29 cellular contexts compared by ENCODE assay signal in genomic region chr13:91286317-91286716, GRCh38.
"Had no signal": no experiment of that assay in that cellular context is flagged by ENCODE, and none has a peak within 500 bp of the region (broad histone marks: within the 10 kb centered on the region; RNA-seq: fewer than 3 reads in every experiment).

No MANE protein-coding gene starts in this region.

- H3K9me3 ChIP-seq: left ventricle myocardium inferior, pancreas, prostate gland, sigmoid colon, testis, thyroid gland, transverse colon, upper lobe of left lung, vagina had no signal

- H3K4me2 ChIP-seq: smooth muscle cell had no signal

- H3K27me3 ChIP-seq: pancreas, sigmoid colon, testis, thyroid gland, transverse colon, upper lobe of left lung, vagina had no signal

- H3K4me3 ChIP-seq: left ventricle myocardium inferior, lung, pancreas, prostate gland, sigmoid colon, smooth muscle cell, testis, thyroid gland, transverse colon, upper lobe of left lung, vagina had no signal

- FAIRE-seq: islet of Langerhans, pancreas had no signal

- H3K27ac Mint-ChIP-seq: immature natural killer cell; mesothelial cell of epicardium; naive thymus-derived CD4-positive, alpha-beta T cell; natural killer cell treated with Interleukin-12 subunit alpha and Interleukin-12 subunit beta and Interleukin-15 and Interleukin-18, amount 100 ng/mL, for 72 hours; stimulated activated memory B cell treated with anti-CD40 and anti-IgM and Interleukin-4, amounts not matched to agents 10 μg/mL and 1 μg/mL and 100 μg/mL, for 72 hours had no signal

- H3K4me3 Mint-ChIP-seq: immature natural killer cell; mesothelial cell of epicardium; naive thymus-derived CD4-positive, alpha-beta T cell; natural killer cell treated with Interleukin-12 subunit alpha and Interleukin-12 subunit beta and Interleukin-15 and Interleukin-18, amount 100 ng/mL, for 72 hours; stimulated activated memory B cell treated with anti-CD40 and anti-IgM and Interleukin-4, amounts not matched to agents 10 μg/mL and 1 μg/mL and 100 μg/mL, for 72 hours; stimulated activated naive CD8-positive, alpha-beta T cell treated with anti-CD3 and anti-CD28 coated beads, Interleukin-15, amount 100 ng/mL, for 72 hours had no signal

- DNase-seq: hypothalamus; immature natural killer cell; kidney; left ventricle myocardium inferior; mesendoderm; naive thymus-derived CD4-positive, alpha-beta T cell; pancreas; posterior cingulate gyrus; retina; right cardiac atrium; sigmoid colon; stimulated activated CD4-positive, alpha-beta T cell treated with anti-CD3 and anti-CD28 coated beads, Interleukin-1b, Interleukin-23, amount 100 ng/mL, for 48 hours; stimulated activated CD4-positive, alpha-beta T cell treated with anti-CD3 and anti-CD28 coated beads, Interleukin-2, amount 100 ng/mL, for 48 hours; stimulated activated CD4-positive, alpha-beta T cell treated with anti-CD3 and anti-CD28 coated beads, Interleukin-4, amount 100 ng/mL, for 4 hours; stimulated activated CD8-positive, alpha-beta memory T cell treated with anti-CD3 and anti-CD28 coated beads, Interleukin-4, amount 100 ng/mL, for 48 hours; stimulated activated naive CD4-positive, alpha-beta T cell treated with Interleukin-2 at 50 U/mL for 16 hours; stimulated activated naive CD8-positive, alpha-beta T cell treated with anti-CD3 and anti-CD28 coated beads, Interleukin-15, amount 100 ng/mL, for 72 hours; testis; thyroid gland; transverse colon; upper lobe of left lung had no signal

- ATAC-seq: naive thymus-derived CD4-positive, alpha-beta T cell; natural killer cell treated with Interleukin-12 subunit alpha and Interleukin-12 subunit beta and Interleukin-15 and Interleukin-18, amount 100 ng/mL, for 72 hours; pancreas; right cardiac atrium; stimulated activated memory B cell treated with anti-CD40 and anti-IgM and Interleukin-4, amounts not matched to agents 10 μg/mL and 1 μg/mL and 100 μg/mL, for 72 hours; stimulated activated naive CD8-positive, alpha-beta T cell treated with anti-CD3 and anti-CD28 coated beads, Interleukin-15, amount 100 ng/mL, for 72 hours had no signal

- H3K36me3 Mint-ChIP-seq: mesothelial cell of epicardium; naive thymus-derived CD4-positive, alpha-beta T cell; natural killer cell treated with Interleukin-12 subunit alpha and Interleukin-12 subunit beta and Interleukin-15 and Interleukin-18, amount 100 ng/mL, for 72 hours; stimulated activated memory B cell treated with anti-CD40 and anti-IgM and Interleukin-4, amounts not matched to agents 10 μg/mL and 1 μg/mL and 100 μg/mL, for 72 hours had no signal

- H3K9me3 Mint-ChIP-seq: stimulated activated memory B cell treated with anti-CD40 and anti-IgM and Interleukin-4, amounts not matched to agents 10 μg/mL and 1 μg/mL and 100 μg/mL, for 72 hours; stimulated activated naive CD8-positive, alpha-beta T cell treated with anti-CD3 and anti-CD28 coated beads, Interleukin-15, amount 100 ng/mL, for 72 hours had no signal

- H3K27ac ChIP-seq: left ventricle myocardium inferior, pancreas, prostate gland, sigmoid colon, testis, thyroid gland, transverse colon, upper lobe of left lung, vagina had no signal

- H3K4me1 Mint-ChIP-seq: immature natural killer cell; mesothelial cell of epicardium; naive thymus-derived CD4-positive, alpha-beta T cell; stimulated activated memory B cell treated with anti-CD40 and anti-IgM and Interleukin-4, amounts not matched to agents 10 μg/mL and 1 μg/mL and 100 μg/mL, for 72 hours; stimulated activated naive CD8-positive, alpha-beta T cell treated with anti-CD3 and anti-CD28 coated beads, Interleukin-15, amount 100 ng/mL, for 72 hours had no signal

- H3K36me3 ChIP-seq: left ventricle myocardium inferior, pancreas, prostate gland, sigmoid colon, thyroid gland, transverse colon, upper lobe of left lung, vagina had no signal

- H3K4me1 ChIP-seq: left ventricle myocardium inferior, pancreas, prostate gland, sigmoid colon, testis, thyroid gland, transverse colon, upper lobe of left lung, vagina had no signal
